31 cellular contexts compared by ENCODE assay signal in the genomic region with DNA sequence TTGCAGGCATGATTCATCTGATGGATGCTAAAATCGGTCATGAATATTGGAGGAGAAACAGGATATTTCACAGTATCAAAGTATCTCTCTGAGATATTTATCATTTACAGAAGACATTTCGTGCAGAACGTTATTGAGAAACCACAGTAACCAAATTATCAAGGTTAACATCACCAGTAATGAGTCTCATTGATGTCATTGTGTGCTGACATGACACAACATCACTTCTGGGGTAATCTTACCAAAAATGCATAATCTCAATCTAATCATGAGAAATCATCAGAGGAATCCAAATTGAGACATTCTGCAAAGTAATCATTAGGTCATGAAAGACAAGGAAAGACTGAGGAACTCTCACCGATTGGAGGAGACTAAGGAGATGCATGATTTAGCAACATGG.
"Had no signal": no experiment of that assay in that cellular context is flagged by ENCODE, and none has a peak within 500 bp of the region (broad histone marks: within the 10 kb centered on the region; RNA-seq: fewer than 3 reads in every experiment).

No MANE protein-coding gene starts in this region.

- H3K4me1 ChIP-seq: adrenal gland, body of pancreas, esophagus muscularis mucosa, gastroesophageal sphincter, heart right ventricle had no signal

- H3K36me3 ChIP-seq: adrenal gland, esophagus muscularis mucosa, gastroesophageal sphincter, heart right ventricle had no signal

- H3K4me3 Mint-ChIP-seq: activated CD4-positive, alpha-beta memory T cell treated with anti-CD3 and anti-CD28 coated beads for 36 hours; activated CD4-positive, alpha-beta T cell treated with anti-CD3 and anti-CD28 coated beads for 36 hours; activated CD4-positive, alpha-beta T cell treated with anti-CD3 and anti-CD28 coated beads, Interleukin-2, amount 10 ng/mL, durations not matched to agents 24 days and 14 days; activated CD8-positive, alpha-beta memory T cell treated with anti-CD3 and anti-CD28 coated beads, Interleukin-2, amount 10 ng/mL, durations not matched to agents 7 days and 5 days; activated CD8-positive, alpha-beta T cell treated with anti-CD3 and anti-CD28 coated beads, Interleukin-2, amount 10 ng/mL, durations not matched to agents 7 days and 5 days; activated naive CD4-positive, alpha-beta T cell treated with anti-CD3 and anti-CD28 coated beads for 36 hours; activated naive CD4-positive, alpha-beta T cell treated with anti-CD3 and anti-CD28 coated beads, Interleukin-2, amount 50 U/mL, for 24 hours; activated naive CD8-positive, alpha-beta T cell treated with anti-CD3 and anti-CD28 coated beads for 36 hours; activated naive CD8-positive, alpha-beta T cell treated with anti-CD3 and anti-CD28 coated beads, Interleukin-2, amount 50 U/mL, for 24 hours; activated T-cell treated with anti-CD3 and anti-CD28 coated beads, Interleukin-2, amount 50 U/mL, for 72 hours; effector memory CD8-positive, alpha-beta T cell had no signal

- H3K36me3 Mint-ChIP-seq: activated CD4-positive, alpha-beta memory T cell treated with anti-CD3 and anti-CD28 coated beads for 36 hours; activated CD8-positive, alpha-beta memory T cell treated with anti-CD3 and anti-CD28 coated beads, Interleukin-2, amount 10 ng/mL, durations not matched to agents 7 days and 5 days; activated naive CD4-positive, alpha-beta T cell treated with anti-CD3 and anti-CD28 coated beads, Interleukin-2, amount 50 U/mL, for 24 hours; activated naive CD8-positive, alpha-beta T cell treated with anti-CD3 and anti-CD28 coated beads for 36 hours had no signal

- H3K27ac Mint-ChIP-seq: activated CD4-positive, alpha-beta memory T cell treated with anti-CD3 and anti-CD28 coated beads for 36 hours; activated CD4-positive, alpha-beta T cell treated with anti-CD3 and anti-CD28 coated beads for 36 hours; activated CD4-positive, alpha-beta T cell treated with anti-CD3 and anti-CD28 coated beads, Interleukin-2, amount 10 ng/mL, durations not matched to agents 24 days and 14 days; activated CD8-positive, alpha-beta memory T cell treated with anti-CD3 and anti-CD28 coated beads, Interleukin-2, amount 10 ng/mL, durations not matched to agents 7 days and 5 days; activated CD8-positive, alpha-beta T cell treated with anti-CD3 and anti-CD28 coated beads, Interleukin-2, amount 10 ng/mL, durations not matched to agents 7 days and 5 days; activated naive CD4-positive, alpha-beta T cell treated with anti-CD3 and anti-CD28 coated beads for 36 hours; activated naive CD4-positive, alpha-beta T cell treated with anti-CD3 and anti-CD28 coated beads, Interleukin-2, amount 50 U/mL, for 24 hours; activated naive CD8-positive, alpha-beta T cell treated with anti-CD3 and anti-CD28 coated beads for 36 hours; activated naive CD8-positive, alpha-beta T cell treated with anti-CD3 and anti-CD28 coated beads, Interleukin-2, amount 50 U/mL, for 24 hours; activated T-cell treated with anti-CD3 and anti-CD28 coated beads, Interleukin-2, amount 50 U/mL, for 72 hours; effector memory CD8-positive, alpha-beta T cell had no signal

- H3K4me1 Mint-ChIP-seq: activated CD4-positive, alpha-beta T cell treated with anti-CD3 and anti-CD28 coated beads, Interleukin-2, amount 10 ng/mL, durations not matched to agents 24 days and 14 days; activated naive CD4-positive, alpha-beta T cell treated with anti-CD3 and anti-CD28 coated beads, Interleukin-2, amount 50 U/mL, for 24 hours; activated naive CD8-positive, alpha-beta T cell treated with anti-CD3 and anti-CD28 coated beads for 36 hours; activated naive CD8-positive, alpha-beta T cell treated with anti-CD3 and anti-CD28 coated beads, Interleukin-2, amount 50 U/mL, for 24 hours had no signal

- FAIRE-seq: colon had no signal

- H3K9me3 Mint-ChIP-seq: activated CD4-positive, alpha-beta memory T cell treated with anti-CD3 and anti-CD28 coated beads for 36 hours; activated CD4-positive, alpha-beta T cell treated with anti-CD3 and anti-CD28 coated beads, Interleukin-2, amount 10 ng/mL, durations not matched to agents 24 days and 14 days; activated naive CD4-positive, alpha-beta T cell treated with anti-CD3 and anti-CD28 coated beads for 36 hours; activated naive CD4-positive, alpha-beta T cell treated with anti-CD3 and anti-CD28 coated beads, Interleukin-2, amount 50 U/mL, for 24 hours; activated naive CD8-positive, alpha-beta T cell treated with anti-CD3 and anti-CD28 coated beads for 36 hours; activated naive CD8-positive, alpha-beta T cell treated with anti-CD3 and anti-CD28 coated beads, Interleukin-2, amount 50 U/mL, for 24 hours; effector memory CD8-positive, alpha-beta T cell had no signal

- H3K4me3 ChIP-seq: adrenal gland, body of pancreas, esophagus muscularis mucosa, gastroesophageal sphincter, heart right ventricle had no signal

- H3K27ac ChIP-seq: adrenal gland, body of pancreas, esophagus muscularis mucosa, gastroesophageal sphincter, heart right ventricle had no signal

- DNase-seq: activated CD4-positive, alpha-beta memory T cell treated with anti-CD3 and anti-CD28 coated beads for 36 hours; activated CD4-positive, alpha-beta T cell treated with anti-CD3 and anti-CD28 coated beads for 36 hours; activated CD4-positive, alpha-beta T cell treated with anti-CD3 and anti-CD28 coated beads, Interleukin-2, amount 10 ng/mL, durations not matched to agents 24 days and 14 days; activated CD4-positive, CD25-positive, alpha-beta regulatory T cell; activated CD4-positive, CD25-positive, alpha-beta regulatory T cell treated with anti-CD3 and anti-CD28 coated beads, Interleukin-2, amount 50 U/mL, for 72 hours; activated CD8-positive, alpha-beta memory T cell treated with anti-CD3 and anti-CD28 coated beads, Interleukin-2, amount 10 ng/mL, durations not matched to agents 7 days and 5 days; activated CD8-positive, alpha-beta memory T cell treated with anti-CD3 and anti-CD28 coated beads, Interleukin-2, amount 50 U/mL, for 4 hours; activated CD8-positive, alpha-beta T cell treated with anti-CD3 and anti-CD28 coated beads, Interleukin-2, amount 10 ng/mL, durations not matched to agents 7 days and 5 days; activated effector memory CD4-positive, alpha-beta T cell treated with anti-CD3 and anti-CD28 coated beads, Interleukin-2, amount 50 U/mL, for 16 hours; activated naive CD4-positive, alpha-beta T cell treated with anti-CD3 and anti-CD28 coated beads for 36 hours; activated naive CD8-positive, alpha-beta T cell treated with anti-CD3 and anti-CD28 coated beads for 36 hours; activated naive CD8-positive, alpha-beta T cell treated with anti-CD3 and anti-CD28 coated beads, Interleukin-2, amount 50 U/mL, for 24 hours; activated T-cell treated with anti-CD3 and anti-CD28 coated beads, Interleukin-2, amount 50 U/mL, for 1 hour; activated T-cell treated with anti-CD3 and anti-CD28 coated beads, Interleukin-2, amount 50 U/mL, for 72 hours; adrenal gland; amygdala; aorta; body of pancreas; caudate nucleus; cortex of kidney; dermis blood vessel endothelial cell; effector CD4-positive, alpha-beta T cell; effector memory CD8-positive, alpha-beta T cell; erythroblast; foreskin melanocyte; heart right ventricle; T1000 had no signal

- H3K9me3 ChIP-seq: adrenal gland, body of pancreas, esophagus muscularis mucosa, gastroesophageal sphincter, heart right ventricle had no signal

- H3K27me3 ChIP-seq: adrenal gland, body of pancreas, esophagus muscularis mucosa, gastroesophageal sphincter, heart right ventricle had no signal

- ATAC-seq: activated CD4-positive, alpha-beta T cell treated with anti-CD3 and anti-CD28 coated beads for 36 hours; activated CD8-positive, alpha-beta memory T cell treated with anti-CD3 and anti-CD28 coated beads, Interleukin-2, amount 10 ng/mL, durations not matched to agents 7 days and 5 days; activated CD8-positive, alpha-beta T cell treated with anti-CD3 and anti-CD28 coated beads, Interleukin-2, amount 10 ng/mL, durations not matched to agents 7 days and 5 days; activated naive CD8-positive, alpha-beta T cell treated with anti-CD3 and anti-CD28 coated beads, Interleukin-2, amount 50 U/mL, for 24 hours; body of pancreas; effector memory CD8-positive, alpha-beta T cell; gastroesophageal sphincter; heart right ventricle had no signal
